9 cellular contexts compared by ENCODE assay signal in genomic region chr17:29612404-29613370, GRCh38. TPM values are rescaled to one million over a fixed set of nuclear protein-coding genes. Genes with fewer than 3 reads are reported as not detected.
DNase-seq lines count a peak whose midpoint lies in the region; ATAC-seq, FAIRE-seq and TF ChIP-seq lines count a peak whose summit lies in the region.
"Had no signal": no experiment of that assay in that cellular context is flagged by ENCODE, and none has a peak within 500 bp of the region (broad histone marks: within the 10 kb centered on the region; RNA-seq: fewer than 3 reads in every experiment).

No MANE protein-coding gene starts in this region.

- H4K91ac ChIP-seq in IMR-90 (ENCODE audit: insufficient read depth, low read depth, low read length), result no peak overlapping the region

- peak overlapping the region; percentile 92 for H2AFZ ChIP-seq in IMR-90 (replicated peaks; ENCODE audit: low read length, poor library complexity)
- peak overlapping the region; percentile 74 for H2AFZ ChIP-seq in endothelial cell of umbilical vein (ENCODE audit: low read depth, low read length)

- H3K79me2 ChIP-seq in endothelial cell of umbilical vein (ENCODE audit: control insufficient read depth, insufficient read depth, low read length), result no peaks in the 10 kb centered on the region

- H2BK20ac ChIP-seq in IMR-90 (ENCODE audit: low read depth, low read length), result no peak overlapping the region

- no peak overlapping the region for H3K56ac ChIP-seq in IMR-90 (ENCODE audit: extremely low read depth, insufficient read depth, low read length)

- H2AK5ac ChIP-seq in IMR-90 (ENCODE audit: low read depth, low read length), result no peak overlapping the region

- H3K27ac ChIP-seq in BLaER1 treated with 17β-estradiol and CSF1 and Interleukin-3, amounts not matched to agents 10 nM and 100 nM, result peak overlapping the region in 6 of 11 experiments; percentile 13 to 50 (median 38); a peak in 6 of 22 replicates
- H3K27ac ChIP-seq in IMR-90 (ENCODE audit: insufficient read depth, low read length), result no peak overlapping the region
- H3K27ac ChIP-seq in endothelial cell of umbilical vein (ENCODE audit: insufficient read depth, low read depth, low read length), result no peak overlapping the region
- no peak overlapping the region for H3K27ac ChIP-seq in rectal smooth muscle tissue (ENCODE audit: low read depth, low read length)

- no peak overlapping the region for H3K23ac ChIP-seq in IMR-90 (ENCODE audit: low read depth, low read length)

- dilution Hi-C loops in IMR-90 (cut with HindIII; ENCODE audit: low sequenced_read_pairs, unreplicated experiment), result no loop called here
- dilution Hi-C loops in endothelial cell of umbilical vein (cut with MboI; ENCODE audit: extremely low pct_ligation_motif_present, low sequenced_read_pairs), result no loop called here

- CTCF ChIA-PET in IMR-90 (lab: Yijun Ruan, JAX), result interaction anchor here (1.1 kb wide), 1 partner anchor 9 kb away, joined by 3 read pairs; no protein-coding TSS in a partner anchor
- CTCF ChIA-PET in endothelial cell of umbilical vein (lab: Charles Lee), result interaction anchor here (0.6 to 6.9 kb wide), 23 partner anchors 8 to 489 kb away, joined by 3 to 113 read pairs (median 5); partner anchors contain the start of genes ANKRD13B and SSH2

- intact Hi-C loops in IMR-90 (cut with micrococcal nuclease) (no loop called here), endothelial cell of umbilical vein (cut with micrococcal nuclease) (loop anchor here (1.0 kb wide), 2 partner anchors 21 to 32 kb away; no protein-coding TSS in a partner anchor)

- peak overlapping the region in 4 of 10 experiments; percentile 40 to 52 (median 46); a peak in 9 of 20 replicates for H3K4me3 ChIP-seq in BLaER1 treated with 17β-estradiol and CSF1 and Interleukin-3, amounts not matched to agents 10 nM and 100 nM
- H3K4me3 ChIP-seq in IMR-90 (ENCODE audit: insufficient read depth, low read depth, low read length) (no peak overlapping the region), endothelial cell of umbilical vein (replicated peaks in 1 of 3; ENCODE audit: insufficient read depth in 1 of 3, low read depth in 1 of 3, low read length in 3 of 3) (peak overlapping the region in 1 of 3 experiments; percentile 13), rectal smooth muscle tissue (ENCODE audit: low read length) (peak overlapping the region; percentile 34)

- H3K4me1 ChIP-seq in BLaER1 treated with 17β-estradiol and CSF1 and Interleukin-3, amounts not matched to agents 10 nM and 100 nM, result peaks cover 39 to 76% (median 60%) of the 10 kb centered on the region in 10 experiments
- H3K4me1 ChIP-seq in IMR-90 (ENCODE audit: control insufficient read depth, insufficient read depth, low read length), result no peaks in the 10 kb centered on the region
- H3K4me1 ChIP-seq in endothelial cell of umbilical vein (ENCODE audit: control insufficient read depth, extremely low read depth, insufficient read depth, low read length), result peaks cover 27% of the 10 kb centered on the region
- H3K4me1 ChIP-seq in rectal smooth muscle tissue (ENCODE audit: control insufficient read depth, insufficient read depth, low read length), result peaks cover 22% of the 10 kb centered on the region

- H3K36me3 ChIP-seq in BLaER1 treated with 17β-estradiol and CSF1 and Interleukin-3, amounts not matched to agents 10 nM and 100 nM, result peaks cover 0 to 49% (median 32%) of the 10 kb centered on the region in 11 experiments; a peak in 17 of 22 replicates
- H3K36me3 ChIP-seq in IMR-90 (ENCODE audit: control insufficient read depth, insufficient read depth, low read length) (peaks cover 2% of the 10 kb centered on the region; the same call in 1 of the 2 replicates), endothelial cell of umbilical vein (ENCODE audit: control insufficient read depth in 2 of 2, extremely low read depth in 1 of 2, insufficient read depth in 2 of 2, low read length in 2 of 2) (peaks cover 0 to 4% of the 10 kb centered on the region in 2 experiments), rectal smooth muscle tissue (ENCODE audit: control insufficient read depth, insufficient read depth, low read length) (no peaks in the 10 kb centered on the region)
- H3K36me3 ChIP-seq: adrenal gland had no signal

- TF ChIP-seq RAD21 in IMR-90 (IDR thresholded peaks at IDR 0.05; ENCODE audit: low read length), result no peak

- BruUV-seq in IMR-90 (replicated peaks; lab: Mats Ljungman, UMichigan), result no TSS peak
- no TSS peak for BruUV-seq in endothelial cell of umbilical vein (replicated peaks; lab: Mats Ljungman, UMichigan)

- no peak overlapping the region for H3K4ac ChIP-seq in IMR-90 (ENCODE audit: low read depth, low read length)

- no peak overlapping the region for H2BK5ac ChIP-seq in IMR-90 (ENCODE audit: low read depth, low read length, poor library complexity, severe bottlenecking)

- H4K20me1 ChIP-seq in BLaER1 treated with 17β-estradiol and CSF1 and Interleukin-3, amounts not matched to agents 10 nM and 100 nM, result peaks cover 0 to 78% (median 29%) of the 10 kb centered on the region in 11 experiments; a peak in 18 of 22 replicates
- H4K20me1 ChIP-seq in IMR-90 (ENCODE audit: insufficient read depth, low read length), result peaks cover 6% of the 10 kb centered on the region; the same call in 1 of the 2 replicates
- no peaks in the 10 kb centered on the region for H4K20me1 ChIP-seq in endothelial cell of umbilical vein (replicated peaks; ENCODE audit: control insufficient read depth, extremely low read depth, insufficient read depth, low read length)

- H3K9ac ChIP-seq in BLaER1 treated with 17β-estradiol and CSF1 and Interleukin-3, amounts not matched to agents 10 nM and 100 nM, result peak overlapping the region in 5 of 11 experiments; percentile 35 to 57 (median 40); a peak in 8 of 22 replicates
- H3K9ac ChIP-seq in IMR-90 (ENCODE audit: low read depth, low read length) (no peak overlapping the region), endothelial cell of umbilical vein (replicated peaks; ENCODE audit: extremely low read depth, insufficient read depth, low read length) (no peak overlapping the region), rectal smooth muscle tissue (ENCODE audit: low read length) (no peak overlapping the region)

- peak overlapping the region; percentile 92 to 98 (median 95); a peak in 21 of 22 replicates for H3K4me2 ChIP-seq in BLaER1 treated with 17β-estradiol and CSF1 and Interleukin-3, amounts not matched to agents 10 nM and 100 nM
- H3K4me2 ChIP-seq in IMR-90 (ENCODE audit: low read depth, low read length) (no peak overlapping the region), endothelial cell of umbilical vein (ENCODE audit: insufficient read depth, low read length) (no peak overlapping the region)

- DNase-seq in IMR-90 (no peak), endothelial cell of umbilical vein (ENCODE audit: low read depth, low spot score) (no peak), SK-N-DZ (ENCODE audit: low spot score) (no peak), NCI-H2227 treated with DMSO at 0.1 percent for 48 hours (lab: John Stamatoyannopoulos, UW) (no peak), hepatic stellate cell (ENCODE audit: low spot score) (no peak)

- no peak overlapping the region for H3K18ac ChIP-seq in IMR-90 (ENCODE audit: low read depth, low read length)

- no peak for FAIRE-seq in endothelial cell of umbilical vein (lab: Jason Lieb, UNC)

- TF ChIP-seq CTCF in IMR-90 (conservative IDR thresholded peaks at IDR 0.05; ENCODE audit: low read depth, low read length) (no peak), endothelial cell of umbilical vein (IDR thresholded peaks at IDR 0.05; ENCODE audit: extremely low read depth in 1 of 2, insufficient read depth in 1 of 2, low read depth in 1 of 2, low read length in 2 of 2) (no peak)

- WGBS in IMR-90 (ENCODE audit: extremely low coverage in 2 of 2, insufficient read length in 1 of 2), 2 experiments, result 54% methylated on average over 33 of the region's 97 CpGs; no CpG with 5 or more reads in 1 of the 2 experiments

- no peaks in the 10 kb centered on the region for H3K79me1 ChIP-seq in IMR-90 (ENCODE audit: low read depth in 1 of 2, low read length in 2 of 2)

- H3K9me1 ChIP-seq in IMR-90 (ENCODE audit: insufficient read depth, low read length) (peaks cover 8% of the 10 kb centered on the region; the same call in 1 of the 2 replicates), endothelial cell of umbilical vein (replicated peaks; ENCODE audit: control insufficient read depth, extremely low read depth, insufficient read depth, low read length) (no peaks in the 10 kb centered on the region)

- H3K14ac ChIP-seq in IMR-90 (replicated peaks; ENCODE audit: low read depth, low read length), result no peak overlapping the region

- ATAC-seq in IMR-90 (ENCODE audit: low read depth) (no peak), GM18502 (IDR thresholded peaks at IDR 0.05; ENCODE audit: poor library complexity, unreplicated experiment) (no peak)

- H3K27me3 ChIP-seq in BLaER1 treated with 17β-estradiol and CSF1 and Interleukin-3, amounts not matched to agents 10 nM and 100 nM, result peaks cover 13 to 28% (median 22%) of the 10 kb centered on the region in 11 experiments
- H3K27me3 ChIP-seq in IMR-90 (ENCODE audit: control insufficient read depth, insufficient read depth, low read length), result no peaks in the 10 kb centered on the region; the same call in 1 of the 2 replicates
- no peaks in the 10 kb centered on the region for H3K27me3 ChIP-seq in endothelial cell of umbilical vein (ENCODE audit: control insufficient read depth in 2 of 2, insufficient read depth in 2 of 2, low read length in 2 of 2)
- no peaks in the 10 kb centered on the region for H3K27me3 ChIP-seq in rectal smooth muscle tissue (ENCODE audit: control insufficient read depth, insufficient read depth, low read length)
- H3K27me3 ChIP-seq: adrenal gland had no signal

- H4K8ac ChIP-seq in IMR-90 (ENCODE audit: low read depth in 2 of 2, low read length in 2 of 2), result no peak overlapping the region

- TF ChIP-seq POLR2A in IMR-90 (IDR thresholded peaks at IDR 0.05; ENCODE audit: low read depth, low read length) (no peak), endothelial cell of umbilical vein (IDR thresholded peaks at IDR 0.05; ENCODE audit: low read depth, low read length) (no peak)

- in situ Hi-C loops in IMR-90 (cut with MboI; ENCODE audit: low sequenced_read_pairs), result no loop called here

- H4K5ac ChIP-seq in IMR-90 (ENCODE audit: low read depth, low read length), result no peak overlapping the region

- H3K9me3 ChIP-seq in BLaER1 treated with 17β-estradiol and CSF1 and Interleukin-3, amounts not matched to agents 10 nM and 100 nM (replicated peaks in 1 of 11), result peaks cover 0 to 5% (median 0%) of the 10 kb centered on the region in 11 experiments; a peak in 1 of 22 replicates
- H3K9me3 ChIP-seq in IMR-90 (ENCODE audit: control insufficient read depth, insufficient read depth, low read length) (no peaks in the 10 kb centered on the region), endothelial cell of umbilical vein (replicated peaks; ENCODE audit: control insufficient read depth, insufficient read depth, low read length) (no peaks in the 10 kb centered on the region)
- H3K9me3 ChIP-seq: adrenal gland had no signal

- no peak overlapping the region for H2BK120ac ChIP-seq in IMR-90 (ENCODE audit: low read depth, low read length)

- H2BK15ac ChIP-seq in IMR-90 (ENCODE audit: low read depth, low read length), result no peak overlapping the region

- peak overlapping the region; percentile 71 for H2AK9ac ChIP-seq in IMR-90 (replicated peaks; ENCODE audit: low read depth, low read length, poor library complexity)

- POLR2A ChIA-PET in IMR-90 (lab: Charles Lee; ENCODE audit: unreplicated experiment), result no interaction called here
- POLR2A ChIA-PET in endothelial cell of umbilical vein (lab: Charles Lee), result no interaction called here

RNA-seq across cellular contexts. Expression of gene CORO6, which starts 10.0 kb away (rescaled TPM):
- total RNA-seq in IMR-90 (2012; rRNA removed) (2.8 and 3.4 TPM in 2 replicates), endothelial cell of umbilical vein (7.8 and 10.7 TPM in 2 replicates)
- polyA plus RNA-seq in IMR-90 (2012; rRNA removed) (7.6 and 7.8 TPM in 2 replicates), endothelial cell of umbilical vein (14.7 and 22.0 TPM in 2 replicates)
- polyA plus RNA-seq in IMR-90 (2012; cell fraction: cytosol; rRNA removed), result 1.4 and 2.8 TPM in 2 replicates
- polyA plus RNA-seq in IMR-90 (2012; cell fraction: nucleus; rRNA removed; ENCODE audit: low replicate concordance), result 139 and 203 TPM in 2 replicates
- polyA plus RNA-seq in endothelial cell of umbilical vein (2011; cell fraction: cytosol; rRNA removed), result 1.5 and 3.2 TPM in 2 replicates
- 151 and 191 TPM in 2 replicates for polyA plus RNA-seq in endothelial cell of umbilical vein (2011; cell fraction: nucleus; rRNA removed)
- polyA plus RNA-seq in endothelial cell of umbilical vein (2012), result 4.1 and 8.8 TPM in 2 replicates
- 11.2 and 17.2 TPM in 2 replicates for polyA minus RNA-seq in endothelial cell of umbilical vein
- polyA minus RNA-seq in endothelial cell of umbilical vein (2011; cell fraction: cytosol; rRNA and poly(A)+ RNA removed), result 0.82 TPM
- polyA minus RNA-seq in endothelial cell of umbilical vein (2011; cell fraction: nucleus; rRNA and poly(A)+ RNA removed), result 14.9 and 17.6 TPM in 2 replicates
- 7.0 and 10.3 TPM in 2 replicates for polyA plus RNA-seq in SK-N-DZ (2014; cell fraction: cytosol; rRNA removed)
- polyA plus RNA-seq in SK-N-DZ (2014; cell fraction: nucleus; rRNA removed), result 186 and 308 TPM in 2 replicates

RNA-seq across cellular contexts. Expression of gene ANKRD13B, which starts 19.8 kb away (rescaled TPM):
- total RNA-seq in IMR-90 (2012; rRNA removed) (0.90 and 1.1 TPM in 2 replicates), endothelial cell of umbilical vein (21.1 and 22.8 TPM in 2 replicates)
- polyA plus RNA-seq in IMR-90 (2012; rRNA removed) (4.0 and 5.2 TPM in 2 replicates), endothelial cell of umbilical vein (23.2 and 26.7 TPM in 2 replicates)
- polyA plus RNA-seq in IMR-90 (2012; cell fraction: cytosol; rRNA removed), result 1.9 and 4.4 TPM in 2 replicates
- 27.5 and 68.3 TPM in 2 replicates for polyA plus RNA-seq in IMR-90 (2012; cell fraction: nucleus; rRNA removed; ENCODE audit: low replicate concordance)
- polyA plus RNA-seq in endothelial cell of umbilical vein (2011; cell fraction: cytosol; rRNA removed), result 10.5 and 15.8 TPM in 2 replicates
- 92.5 and 94.8 TPM in 2 replicates for polyA plus RNA-seq in endothelial cell of umbilical vein (2011; cell fraction: nucleus; rRNA removed)
- polyA plus RNA-seq in endothelial cell of umbilical vein (2012), result 25.3 and 34.7 TPM in 2 replicates
- 15.5 and 20.3 TPM in 2 replicates for polyA minus RNA-seq in endothelial cell of umbilical vein
- polyA minus RNA-seq in endothelial cell of umbilical vein (2011; cell fraction: cytosol; rRNA and poly(A)+ RNA removed), result 21.3 TPM
- 17.8 and 28.5 TPM in 2 replicates for polyA minus RNA-seq in endothelial cell of umbilical vein (2011; cell fraction: nucleus; rRNA and poly(A)+ RNA removed)
- polyA plus RNA-seq in SK-N-DZ (2014; cell fraction: cytosol; rRNA removed), result 116 and 120 TPM in 2 replicates
- 565 and 650 TPM in 2 replicates for polyA plus RNA-seq in SK-N-DZ (2014; cell fraction: nucleus; rRNA removed)

RNA-seq across cellular contexts. Expression of gene GIT1, which starts 23.2 kb away (rescaled TPM):
- 13.3 and 14.2 TPM in 2 replicates for total RNA-seq in IMR-90 (2012; rRNA removed)
- 34.2 and 37.1 TPM in 2 replicates for polyA plus RNA-seq in IMR-90 (2012; rRNA removed)
- 25.3 and 30.3 TPM in 2 replicates for polyA plus RNA-seq in IMR-90 (2012; cell fraction: cytosol; rRNA removed)
- 57.7 and 127 TPM in 2 replicates for polyA plus RNA-seq in IMR-90 (2012; cell fraction: nucleus; rRNA removed; ENCODE audit: low replicate concordance)
- total RNA-seq in endothelial cell of umbilical vein, result 82.0 and 92.5 TPM in 2 replicates
- polyA plus RNA-seq in endothelial cell of umbilical vein, result 75.5 and 97.5 TPM in 2 replicates
- 74.6 and 75.7 TPM in 2 replicates for polyA plus RNA-seq in endothelial cell of umbilical vein (2011; cell fraction: cytosol; rRNA removed)
- polyA plus RNA-seq in endothelial cell of umbilical vein (2011; cell fraction: nucleus; rRNA removed), result 118 and 146 TPM in 2 replicates
- 63.1 and 66.3 TPM in 2 replicates for polyA plus RNA-seq in endothelial cell of umbilical vein (2012)
- polyA minus RNA-seq in endothelial cell of umbilical vein, result 63.9 and 96.6 TPM in 2 replicates
- polyA minus RNA-seq in endothelial cell of umbilical vein (2011; cell fraction: cytosol; rRNA and poly(A)+ RNA removed), result 44.4 TPM
- 40.9 and 60.4 TPM in 2 replicates for polyA minus RNA-seq in endothelial cell of umbilical vein (2011; cell fraction: nucleus; rRNA and poly(A)+ RNA removed)
- 61.7 and 67.9 TPM in 2 replicates for polyA plus RNA-seq in SK-N-DZ (2014; cell fraction: cytosol; rRNA removed)
- polyA plus RNA-seq in SK-N-DZ (2014; cell fraction: nucleus; rRNA removed), result 87.2 and 119 TPM in 2 replicates

RNA-seq across cellular contexts. Expression of gene TP53I13, which starts 44.2 kb away (rescaled TPM):
- total RNA-seq in IMR-90 (2012; rRNA removed), result 18.3 and 22.0 TPM in 2 replicates
- polyA plus RNA-seq in IMR-90 (2012; rRNA removed), result 48.3 and 53.1 TPM in 2 replicates
- 41.4 and 69.6 TPM in 2 replicates for polyA plus RNA-seq in IMR-90 (2012; cell fraction: cytosol; rRNA removed)
- polyA plus RNA-seq in IMR-90 (2012; cell fraction: nucleus; rRNA removed; ENCODE audit: low replicate concordance), result 126 and 323 TPM in 2 replicates
- 33.8 and 41.1 TPM in 2 replicates for total RNA-seq in endothelial cell of umbilical vein
- polyA plus RNA-seq in endothelial cell of umbilical vein, result 42.7 and 72.3 TPM in 2 replicates
- 19.3 and 35.8 TPM in 2 replicates for polyA plus RNA-seq in endothelial cell of umbilical vein (2011; cell fraction: cytosol; rRNA removed)
- 93.1 and 99.6 TPM in 2 replicates for polyA plus RNA-seq in endothelial cell of umbilical vein (2011; cell fraction: nucleus; rRNA removed)
- polyA plus RNA-seq in endothelial cell of umbilical vein (2012), result 22.6 and 36.1 TPM in 2 replicates
- polyA minus RNA-seq in endothelial cell of umbilical vein, result 12.9 and 23.4 TPM in 2 replicates
- polyA minus RNA-seq in endothelial cell of umbilical vein (2011; cell fraction: cytosol; rRNA and poly(A)+ RNA removed), result 18.9 TPM
- 7.2 and 21.1 TPM in 2 replicates for polyA minus RNA-seq in endothelial cell of umbilical vein (2011; cell fraction: nucleus; rRNA and poly(A)+ RNA removed)
- 111 and 124 TPM in 2 replicates for polyA plus RNA-seq in SK-N-DZ (2014; cell fraction: cytosol; rRNA removed)
- 452 and 459 TPM in 2 replicates for polyA plus RNA-seq in SK-N-DZ (2014; cell fraction: nucleus; rRNA removed)

RNA-seq across cellular contexts. Expression of gene ABHD15, which starts 45.9 kb away (rescaled TPM):
- total RNA-seq in IMR-90 (2012; rRNA removed) (3.1 and 3.2 TPM in 2 replicates), endothelial cell of umbilical vein (5.6 and 5.9 TPM in 2 replicates)
- polyA plus RNA-seq in IMR-90 (2012; rRNA removed) (4.5 and 4.6 TPM in 2 replicates), endothelial cell of umbilical vein (3.8 and 4.7 TPM in 2 replicates)
- 3.3 and 4.4 TPM in 2 replicates for polyA plus RNA-seq in IMR-90 (2012; cell fraction: cytosol; rRNA removed)
- polyA plus RNA-seq in IMR-90 (2012; cell fraction: nucleus; rRNA removed; ENCODE audit: low replicate concordance), result 3.2 and 4.0 TPM in 2 replicates
- 3.7 and 4.2 TPM in 2 replicates for polyA plus RNA-seq in endothelial cell of umbilical vein (2011; cell fraction: cytosol; rRNA removed)
- polyA plus RNA-seq in endothelial cell of umbilical vein (2011; cell fraction: nucleus; rRNA removed), result 3.1 and 3.4 TPM in 2 replicates
- 6.1 TPM in 2 replicates for polyA plus RNA-seq in endothelial cell of umbilical vein (2012)
- polyA minus RNA-seq in endothelial cell of umbilical vein, result 5.5 and 8.6 TPM in 2 replicates
- 7.7 TPM for polyA minus RNA-seq in endothelial cell of umbilical vein (2011; cell fraction: cytosol; rRNA and poly(A)+ RNA removed)
- polyA minus RNA-seq in endothelial cell of umbilical vein (2011; cell fraction: nucleus; rRNA and poly(A)+ RNA removed), result 1.8 and 2.7 TPM in 2 replicates
- 8.3 and 9.6 TPM in 2 replicates for polyA plus RNA-seq in SK-N-DZ (2014; cell fraction: cytosol; rRNA removed)
- 3.5 and 6.9 TPM in 2 replicates for polyA plus RNA-seq in SK-N-DZ (2014; cell fraction: nucleus; rRNA removed)

Comparison
In these comparisons a context has a peak if more than half of its experiments do, and no peak if none do; other contexts are left out.
1. H3K27ac ChIP-seq: peak in BLaER1 treated with 17β-estradiol and CSF1 and Interleukin-3, amounts not matched to agents 10 nM and 100 nM (6 of 11); none in IMR-90 (single experiment), endothelial cell of umbilical vein (single experiment) and rectal smooth muscle tissue (single experiment).
2. H3K4me2 ChIP-seq: peak in BLaER1 treated with 17β-estradiol and CSF1 and Interleukin-3, amounts not matched to agents 10 nM and 100 nM (11 of 11); none in IMR-90 (single experiment) and endothelial cell of umbilical vein (single experiment).
3. RNA of gene ANKRD13B, which starts 19.8 kb away (total RNA-seq): 21.1 to 22.8 TPM in endothelial cell of umbilical vein; 0.90 to 1.1 TPM in IMR-90; every median in the first group is over 10 times any median in the second.